ENCODE assay signal across 8 cellular contexts in genomic region chr7:151081170-151082101, GRCh38. TPM values are rescaled to one million over a fixed set of nuclear protein-coding genes. Genes with fewer than 3 reads are reported as not detected.
DNase-seq lines count a peak whose midpoint lies in the region; ATAC-seq and TF ChIP-seq lines count a peak whose summit lies in the region.

No MANE protein-coding gene starts in this region.

- H3K36me3 Mint-ChIP-seq in CD8-positive, alpha-beta memory T cell: peaks cover 0 to 28% (median 0%) of the 10 kb centered on the region in 3 donors

- TF ChIP-seq POLR2A in body of pancreas (IDR thresholded peaks at IDR 0.05) (no peak), thyroid gland (IDR thresholded peaks at IDR 0.05) (no peak)

- H3K4me3 ChIP-seq in CD8-positive, alpha-beta memory T cell (ENCODE audit: low read length): peak overlapping the region; percentile 92
- H3K4me3 ChIP-seq in body of pancreas (peak overlapping the region; percentile 10 to 82), thyroid gland (replicated peaks in 1 of 3) (peak overlapping the region in 1 of 3 donors; percentile 95)

- peaks cover 51% of the 10 kb centered on the region for H3K4me1 ChIP-seq in CD8-positive, alpha-beta memory T cell (ENCODE audit: insufficient read depth, low read length)
- H3K4me1 ChIP-seq in body of pancreas (peaks cover 77% of the 10 kb centered on the region), thyroid gland (peaks cover 31 to 46% of the 10 kb centered on the region in 2 donors)

- TF ChIP-seq CTCF in body of pancreas (IDR thresholded peaks at IDR 0.05) (no peak), thyroid gland (IDR thresholded peaks at IDR 0.05) (no peak)

- no peaks in the 10 kb centered on the region for H3K9me3 ChIP-seq in CD8-positive, alpha-beta memory T cell (ENCODE audit: low read length)
- H3K9me3 ChIP-seq in body of pancreas (no peaks in the 10 kb centered on the region), thyroid gland (no peaks in the 10 kb centered on the region)

- intact Hi-C loops in body of pancreas (cut with DNase I) (no loop called here), thyroid gland (cut with DNase I) (no loop called here)

- peak overlapping the region; percentile 89 for H3K27ac ChIP-seq in CD8-positive, alpha-beta memory T cell (ENCODE audit: low read depth, low read length)
- H3K27ac ChIP-seq in body of pancreas (peak overlapping the region; percentile 76 to 92 (median 90)), thyroid gland (peak overlapping the region; percentile 87 to 94 (median 94))

- DNase-seq in CD8-positive, alpha-beta memory T cell: no peak
- peak in 1 of 4 donors; percentile 52 for DNase-seq in body of pancreas
- DNase-seq in left lobe of liver (ENCODE audit: low spot score): peak; percentile 83
- peak in 1 of 2 donors; percentile 10 for DNase-seq in thyroid gland
- DNase-seq in activated effector memory CD4-positive, alpha-beta T cell treated with anti-CD3 and anti-CD28 coated beads, Interleukin-2, amount 50 U/mL, for 16 hours: no peak
- DNase-seq in T1000 (lab: John Stamatoyannopoulos, UW): no peak

- WGBS in body of pancreas, 2 donors: 23 to 27% methylated on average over 26 to 44 of the region's 64 CpGs
- 46 to 62% methylated on average over 25 to 35 of the region's 64 CpGs for WGBS in thyroid gland, 2 donors

- H3K4me1 Mint-ChIP-seq in CD8-positive, alpha-beta memory T cell: peaks cover 32 to 69% (median 41%) of the 10 kb centered on the region in 3 donors

- TF ChIP-seq EP300 in Ishikawa (IDR thresholded peaks at IDR 0.05; ENCODE audit: borderline replicate concordance): no peak

- POLR2A ChIA-PET in CD8-positive, alpha-beta memory T cell (lab: Charles Lee): interaction anchor here (0.6 to 1.4 kb wide), 6 partner anchors 9 to 68 kb away, joined by 3 to 10 read pairs (median 3); partner anchors contain the start of gene CDK5

- no peak for TF ChIP-seq RAD21 in Ishikawa (IDR thresholded peaks at IDR 0.05; ENCODE audit: low read depth)

- H3K27me3 ChIP-seq in CD8-positive, alpha-beta memory T cell (ENCODE audit: insufficient read depth, low read length, poor library complexity, severe bottlenecking): no peaks in the 10 kb centered on the region
- H3K27me3 ChIP-seq in body of pancreas (no peaks in the 10 kb centered on the region), thyroid gland (no peaks in the 10 kb centered on the region)

- peaks cover 0 to 8% of the 10 kb centered on the region in 2 donors for H3K27me3 Mint-ChIP-seq in CD8-positive, alpha-beta memory T cell

- H3K36me3 ChIP-seq in CD8-positive, alpha-beta memory T cell (ENCODE audit: insufficient read depth, low read length): no peaks in the 10 kb centered on the region
- H3K36me3 ChIP-seq in body of pancreas (replicated peaks in 1 of 2; ENCODE audit: insufficient read depth in 1 of 2, low read depth in 2 of 2) (peaks cover 0 to 1% of the 10 kb centered on the region in 2 donors), thyroid gland (no peaks in the 10 kb centered on the region)

- peak; percentile 5 for ATAC-seq in body of pancreas
- peak; percentile 59 for ATAC-seq in left lobe of liver
- no peak for ATAC-seq in HG02973 (IDR thresholded peaks at IDR 0.05; ENCODE audit: unreplicated experiment)

- peak overlapping the region; percentile 35 to 93 (median 72) for H3K27ac Mint-ChIP-seq in CD8-positive, alpha-beta memory T cell

- H3K9me3 Mint-ChIP-seq in CD8-positive, alpha-beta memory T cell: no peaks in the 10 kb centered on the region

- H3K4me3 Mint-ChIP-seq in CD8-positive, alpha-beta memory T cell: peak overlapping the region; percentile 55 to 98 (median 87)

- CTCF ChIA-PET in CD8-positive, alpha-beta memory T cell (lab: Charles Lee): interaction anchor here (0.9 to 1.4 kb wide), 4 partner anchors 9 to 30 kb away, joined by 3 to 7 read pairs (median 4); no protein-coding TSS in a partner anchor

TF ChIP-seq in Ishikawa, 13 proteins besides CTCF, POLR2A, EP300 and RAD21:
- TF ChIP-seq ZBTB7A (IDR thresholded peaks at IDR 0.05; ENCODE audit: low read depth) (peak; percentile 69), EGR1 (IDR thresholded peaks at IDR 0.05) (no peak)

RNA-seq across cellular contexts. Expression of gene FASTK, which starts 0.8 kb away (rescaled TPM):
- total RNA-seq in CD8-positive, alpha-beta memory T cell: 10 to 100 TPM; 83.1 to 88.8 TPM
- polyA plus RNA-seq in CD8-positive, alpha-beta memory T cell: 52.0 TPM
- total RNA-seq in body of pancreas: 100 to 1,000 TPM in 1 of 2 donors, 10 to 100 TPM in 1; 60.7 to 201 TPM
- total RNA-seq in left lobe of liver: 61.3 TPM
- 100 to 1,000 TPM in 1 of 4 donors, 10 to 100 TPM in 3; 71.8 to 114 (median 78.8) TPM for total RNA-seq in thyroid gland

RNA-seq across cellular contexts. Expression of gene TMUB1, which starts 1.9 kb away (rescaled TPM):
- total RNA-seq in CD8-positive, alpha-beta memory T cell: 10 to 100 TPM; 81.7 to 83.5 TPM
- 69.7 TPM for polyA plus RNA-seq in CD8-positive, alpha-beta memory T cell
- total RNA-seq in body of pancreas (10 to 100 TPM; 34.9 to 54.2 TPM), left lobe of liver (60.4 TPM), thyroid gland (10 to 100 TPM; 33.7 to 78.7 (median 44.2) TPM)

RNA-seq across cellular contexts. Expression of gene AGAP3, which starts 4.8 kb away (rescaled TPM):
- total RNA-seq in CD8-positive, alpha-beta memory T cell: 10 to 100 TPM; 39.9 to 40.7 TPM
- 8.0 TPM for polyA plus RNA-seq in CD8-positive, alpha-beta memory T cell
- total RNA-seq in body of pancreas (100 to 1,000 TPM in 1 of 2 donors, 10 to 100 TPM in 1; 45.4 to 104 TPM), left lobe of liver (54.7 TPM), thyroid gland (10 to 100 TPM; 49.0 to 75.2 (median 66.2) TPM)

RNA-seq across cellular contexts. Expression of gene SLC4A2, which starts 22.0 kb away (rescaled TPM):
- total RNA-seq in CD8-positive, alpha-beta memory T cell: 100 to 1,000 TPM; 119 to 121 TPM
- polyA plus RNA-seq in CD8-positive, alpha-beta memory T cell: 25.5 TPM
- total RNA-seq in body of pancreas (100 to 1,000 TPM in 1 of 2 donors, 10 to 100 TPM in 1; 50.1 to 147 TPM), left lobe of liver (83.1 TPM), thyroid gland (100 to 1,000 TPM in 1 of 4 donors, 10 to 100 TPM in 3; 48.5 to 109 (median 69.0) TPM)

RNA-seq across cellular contexts. Expression of gene CDK5, which starts 23.7 kb away (rescaled TPM):
- total RNA-seq in CD8-positive, alpha-beta memory T cell: 10 to 100 TPM; 20.5 to 23.2 TPM
- polyA plus RNA-seq in CD8-positive, alpha-beta memory T cell: 14.3 TPM
- total RNA-seq in body of pancreas (1 to 10 TPM; 2.3 to 6.3 TPM), left lobe of liver (9.6 TPM), thyroid gland (10 to 100 TPM in 2 of 4 donors, 1 to 10 TPM in 2; 5.3 to 17.4 (median 9.6) TPM)
